ENCODE assay signal across 13 cellular contexts in genomic region chr13:77820431-77821149, GRCh38.
DNase-seq lines count a peak whose midpoint lies in the region; ATAC-seq and TF ChIP-seq lines count a peak whose summit lies in the region.
"Had no signal": no experiment of that assay in that cellular context is flagged by ENCODE, and none has a peak within 500 bp of the region (broad histone marks: within the 10 kb centered on the region; RNA-seq: fewer than 3 reads in every experiment).

No MANE protein-coding gene starts in this region.

- H3F3A ChIP-seq in MM.1S (ENCODE audit: insufficient read depth, low read length) = no peaks in the 10 kb centered on the region

- no peaks in the 10 kb centered on the region for H4K20me1 ChIP-seq in MM.1S (ENCODE audit: insufficient read depth, low read length)

- no peaks in the 10 kb centered on the region for H3K9me2 ChIP-seq in MM.1S (replicated peaks; ENCODE audit: insufficient read depth, low read length)

- H3K4me2 ChIP-seq in MM.1S (ENCODE audit: low read depth, low read length) = no peak overlapping the region

- H3K4me1 ChIP-seq in cardiac muscle cell (ENCODE audit: low read depth) = no peaks in the 10 kb centered on the region
- H3K4me1 ChIP-seq in MM.1S (ENCODE audit: low read length) = no peaks in the 10 kb centered on the region
- no peaks in the 10 kb centered on the region for H3K4me1 ChIP-seq in upper lobe of right lung
- H3K4me1 ChIP-seq: vagina had no signal

- H3K9me3 ChIP-seq in cardiac muscle cell (ENCODE audit: low read depth) = no peaks in the 10 kb centered on the region
- H3K9me3 ChIP-seq in MM.1S (replicated peaks; ENCODE audit: insufficient read depth, low read length) = no peaks in the 10 kb centered on the region
- H3K9me3 ChIP-seq in upper lobe of right lung = no peaks in the 10 kb centered on the region
- H3K9me3 ChIP-seq: vagina had no signal

- no peak overlapping the region for H2AFZ ChIP-seq in MM.1S (ENCODE audit: low read length)

- H3K79me2 ChIP-seq in MM.1S (ENCODE audit: low read length) = no peaks in the 10 kb centered on the region

- no peak overlapping the region for H3K4me3 ChIP-seq in cardiac muscle cell
- no peak overlapping the region for H3K4me3 ChIP-seq in choroid plexus epithelial cell (ENCODE audit: low read depth, low read length)
- no peak overlapping the region for H3K4me3 ChIP-seq in MM.1S (ENCODE audit: low read length)
- H3K4me3 ChIP-seq in upper lobe of right lung = no peak overlapping the region
- H3K4me3 ChIP-seq: vagina had no signal

- H3K27me3 ChIP-seq in cardiac muscle cell = no peaks in the 10 kb centered on the region
- H3K27me3 ChIP-seq in MM.1S (replicated peaks; ENCODE audit: insufficient read depth, low read length) = no peaks in the 10 kb centered on the region
- H3K27me3 ChIP-seq in upper lobe of right lung = no peaks in the 10 kb centered on the region
- H3K27me3 ChIP-seq: vagina had no signal

- peak; percentile 13 for TF ChIP-seq CTCF in cardiac muscle cell (IDR thresholded peaks at IDR 0.05; ENCODE audit: low read depth, low read length)
- peak; percentile 27 for TF ChIP-seq CTCF in choroid plexus epithelial cell (conservative IDR thresholded peaks at IDR 0.05; ENCODE audit: low read depth, low read length)
- no peak for TF ChIP-seq CTCF in MM.1S (IDR thresholded peaks at IDR 0.05; ENCODE audit: low read length)
- no peak for TF ChIP-seq CTCF in upper lobe of right lung (IDR thresholded peaks at IDR 0.05)

- ATAC-seq in left cardiac atrium (no peak), upper lobe of right lung (no peak)

- no peak overlapping the region for H3K9ac ChIP-seq in MM.1S (ENCODE audit: low read length)

- H3K27ac ChIP-seq in cardiac muscle cell (no peak overlapping the region), MM.1S (ENCODE audit: low read length) (no peak overlapping the region), upper lobe of right lung (no peak overlapping the region)
- H3K27ac ChIP-seq: vagina had no signal

- DNase-seq in cardiac muscle cell (ENCODE audit: low read depth in 1 of 2, low spot score in 1 of 2) (no peak), left cardiac atrium (no peak), NAMALWA (ENCODE audit: low spot score) (peak; percentile 22), choroid plexus epithelial cell (ENCODE audit: low read depth) (no peak), MM.1S (no peak), amniotic stem cell (lab: John Stamatoyannopoulos, UW) (no peak), upper lobe of right lung (no peak), GM03348 (ENCODE audit: low spot score) (no peak)
- DNase-seq: activated CD4-positive, alpha-beta T cell treated with anti-CD3 and anti-CD28 coated beads, Interleukin-2, amount 10 ng/mL, durations not matched to agents 7 days and 5 days; activated gamma-delta T cell treated with Interleukin-2 at 50 U/mL for 16 hours; erythroblast; NCI-H1417 treated with DMSO at 0.1 percent for 48 hours had no signal

- intact Hi-C loops in left cardiac atrium (cut with DNase I) (no loop called here), upper lobe of right lung (cut with DNase I) (no loop called here)

- H3K36me3 ChIP-seq in cardiac muscle cell = no peaks in the 10 kb centered on the region
- no peaks in the 10 kb centered on the region for H3K36me3 ChIP-seq in MM.1S (replicated peaks; ENCODE audit: insufficient read depth, low read length)
- H3K36me3 ChIP-seq in upper lobe of right lung = no peaks in the 10 kb centered on the region
- H3K36me3 ChIP-seq: vagina had no signal

Comparison
In these comparisons a context has a peak if more than half of its experiments do, and no peak if none do; other contexts are left out.
1. CTCF ChIP-seq: peak in cardiac muscle cell (single experiment) and choroid plexus epithelial cell (single experiment); none in MM.1S (single experiment) and upper lobe of right lung (single experiment).